Comparison of ENCODE assay signal across 1 cellular context in the genomic region with DNA sequence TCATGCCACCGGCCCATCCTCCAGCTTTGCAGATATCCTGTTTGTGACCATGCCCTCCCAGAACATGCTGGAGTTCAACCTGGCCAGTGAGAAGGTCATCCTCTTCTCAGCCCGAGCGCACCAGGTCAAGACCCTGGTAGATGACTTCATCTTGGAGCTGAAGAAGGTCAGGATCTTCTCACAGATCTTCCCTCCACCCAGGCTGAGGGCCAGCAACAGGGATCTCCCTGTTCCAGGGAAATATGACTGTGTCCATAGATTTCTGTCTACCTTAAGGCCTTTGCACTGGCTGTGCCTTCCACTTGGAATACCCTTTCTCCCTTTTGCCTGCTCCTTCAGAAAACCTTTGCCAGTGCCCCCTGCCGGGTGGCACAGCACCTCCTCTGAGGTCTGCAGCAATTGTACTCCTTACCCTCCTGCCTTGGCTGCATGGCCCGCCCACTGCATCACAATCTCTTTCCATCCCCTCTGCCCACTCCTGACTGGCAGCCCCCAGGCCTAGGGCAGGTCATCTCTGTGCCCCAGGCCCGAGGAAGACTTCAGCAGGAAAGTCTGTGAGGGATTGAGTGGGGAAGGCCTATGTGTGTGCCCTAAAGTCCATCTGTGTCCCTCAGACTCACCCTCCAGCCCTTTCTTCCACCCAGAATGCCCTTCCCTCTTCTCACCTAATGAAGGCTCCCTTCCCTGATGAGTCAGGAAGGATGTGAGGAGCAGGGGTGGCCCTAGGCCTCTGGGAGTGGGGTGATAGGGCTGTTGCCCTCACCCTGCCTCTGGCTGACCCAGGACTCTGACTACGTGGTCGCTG.
TF ChIP-seq lines count a peak whose summit lies in the region.

No MANE protein-coding gene starts in this region.

TF ChIP-seq in IMR-90, 13 proteins besides CTCF, POLR2A, EP300 and RAD21 (continued from another document):
- TF ChIP-seq CEBPB (IDR thresholded peaks at IDR 0.05; ENCODE audit: low read depth, low read length) (no peak), RCOR1 (IDR thresholded peaks at IDR 0.05; ENCODE audit: insufficient replicate concordance, low read length) (no peak), CHD1 (IDR thresholded peaks at IDR 0.05; ENCODE audit: low read depth, low read length) (no peak), NFE2L2 (IDR thresholded peaks at IDR 0.05; ENCODE audit: low read depth, low read length) (no peak), BHLHE40 (IDR thresholded peaks at IDR 0.05; ENCODE audit: low read depth, low read length) (no peak), MAZ (IDR thresholded peaks at IDR 0.05; ENCODE audit: borderline replicate concordance, low read depth, low read length) (no peak)
- TF ChIP-seq, protein P1, sequence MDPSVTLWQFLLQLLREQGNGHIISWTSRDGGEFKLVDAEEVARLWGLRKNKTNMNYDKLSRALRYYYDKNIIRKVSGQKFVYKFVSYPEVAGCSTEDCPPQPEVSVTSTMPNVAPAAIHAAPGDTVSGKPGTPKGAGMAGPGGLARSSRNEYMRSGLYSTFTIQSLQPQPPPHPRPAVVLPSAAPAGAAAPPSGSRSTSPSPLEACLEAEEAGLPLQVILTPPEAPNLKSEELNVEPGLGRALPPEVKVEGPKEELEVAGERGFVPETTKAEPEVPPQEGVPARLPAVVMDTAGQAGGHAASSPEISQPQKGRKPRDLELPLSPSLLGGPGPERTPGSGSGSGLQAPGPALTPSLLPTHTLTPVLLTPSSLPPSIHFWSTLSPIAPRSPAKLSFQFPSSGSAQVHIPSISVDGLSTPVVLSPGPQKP (IDR thresholded peaks at IDR 0.05; ENCODE audit: borderline replicate concordance, low read depth, low read length), result no peak
